17 cellular contexts compared by ENCODE assay signal in genomic region chr1:205272541-205272940, GRCh38.
"Had no signal": no experiment of that assay in that cellular context is flagged by ENCODE, and none has a peak within 500 bp of the region (broad histone marks: within the 10 kb centered on the region; RNA-seq: fewer than 3 reads in every experiment).

No MANE protein-coding gene starts in this region.

- FAIRE-seq: bronchial epithelial cell, frontal cortex, islet of Langerhans had no signal

- DNase-seq: activated CD4-positive, alpha-beta T cell treated with anti-CD3 and anti-CD28 coated beads, Interleukin-2, amount 50 U/mL, for 1 hour; activated naive CD4-positive, alpha-beta T cell treated with Interleukin-2 at 50 U/mL for 16 hours; dermis blood vessel endothelial cell; endodermal cell; left lung; mammary epithelial cell; naive B cell; stimulated activated CD4-positive, alpha-beta T cell treated with anti-CD3 and anti-CD28 coated beads, Interleukin-12 subunit alpha, Interleukin-12 subunit beta, amount 100 ng/mL, for 4 hours; stimulated activated CD4-positive, alpha-beta T cell treated with anti-CD3 and anti-CD28 coated beads, Interleukin-2, amount 100 ng/mL, for 24 hours; stimulated activated naive CD4-positive, alpha-beta T cell; SW 1271 had no signal

- ATAC-seq: left lung had no signal

- H3K36me3 Mint-ChIP-seq: naive B cell, type B pancreatic cell had no signal

- H3K27me3 Mint-ChIP-seq: type B pancreatic cell had no signal

- H2AFZ ChIP-seq: parathyroid adenoma had no signal

- H3K9me3 Mint-ChIP-seq: endodermal cell, naive B cell, type B pancreatic cell had no signal

- H3K4me3 Mint-ChIP-seq: endodermal cell, type B pancreatic cell had no signal

- H3K27ac Mint-ChIP-seq: endodermal cell, type B pancreatic cell had no signal

- H3K79me2 ChIP-seq: parathyroid adenoma had no signal

- H3K27me3 ChIP-seq: ascending aorta, left lung had no signal

- H3K4me3 ChIP-seq: ascending aorta, left lung had no signal

- H3K9ac ChIP-seq: parathyroid adenoma had no signal

- H3K27ac ChIP-seq: ascending aorta, left lung, parathyroid adenoma had no signal

- H3K9me3 ChIP-seq: ascending aorta, left lung had no signal

- H3K36me3 ChIP-seq: left lung had no signal

- H3K4me1 ChIP-seq: ascending aorta had no signal
